In genomic region chr1:156356875-156357534, GRCh38 we compare ENCODE assay signal across 8 cellular contexts. TPM values are rescaled to one million over a fixed set of nuclear protein-coding genes. Genes with fewer than 3 reads are reported as not detected.
DNase-seq lines count a peak whose midpoint lies in the region; ATAC-seq and TF ChIP-seq lines count a peak whose summit lies in the region.

No MANE protein-coding gene starts in this region.

- H3K36me3 ChIP-seq in colonic mucosa: no peaks in the 10 kb centered on the region
- no peaks in the 10 kb centered on the region for H3K36me3 ChIP-seq in mesendoderm (ENCODE audit: control insufficient read depth, insufficient read depth, low read length)

- H3K79me2 ChIP-seq in mesendoderm (ENCODE audit: control insufficient read depth, insufficient read depth, low read length): no peaks in the 10 kb centered on the region

- intact Hi-C loops in colonic mucosa (cut with DNase I): no loop called here

- H2BK120ac ChIP-seq in mesendoderm (ENCODE audit: low read depth, low read length): no peak overlapping the region

- H4K5ac ChIP-seq in mesendoderm (ENCODE audit: low read length): no peak overlapping the region

- H3K27me3 ChIP-seq in colonic mucosa (no peaks in the 10 kb centered on the region), mesendoderm (ENCODE audit: insufficient read depth, low read length, poor library complexity) (no peaks in the 10 kb centered on the region)

- H2BK15ac ChIP-seq in mesendoderm (replicated peaks; ENCODE audit: low read depth): no peak overlapping the region

- H3K4me2 ChIP-seq in mesendoderm (ENCODE audit: low read length): peak overlapping the region; percentile 54

- no peak overlapping the region for H3K4me3 ChIP-seq in colonic mucosa
- no peak overlapping the region for H3K4me3 ChIP-seq in mesendoderm (ENCODE audit: low read length)

- H3K4me1 Mint-ChIP-seq in stimulated activated naive B cell treated with anti-CD40 and anti-IgM and Interleukin-4, amounts not matched to agents 10 μg/mL and 1 μg/mL and 100 μg/mL, for 72 hours: peaks cover 6% of the 10 kb centered on the region in 2 donors

- H3K27me3 Mint-ChIP-seq in stimulated activated naive B cell treated with anti-CD40 and anti-IgM and Interleukin-4, amounts not matched to agents 10 μg/mL and 1 μg/mL and 100 μg/mL, for 72 hours: peaks cover 25 to 42% of the 10 kb centered on the region in 2 donors

- no peaks in the 10 kb centered on the region for H3K79me1 ChIP-seq in mesendoderm (ENCODE audit: low read length)

- no peak overlapping the region for H2AK5ac ChIP-seq in mesendoderm (ENCODE audit: low read length)

- DNase-seq in Ammon's horn (ENCODE audit: low spot score) (peak; percentile 60), NCI-H187 treated with DMSO at 0.1 percent for 48 hours (lab: John Stamatoyannopoulos, UW) (peak; percentile 53), colonic mucosa (peak; percentile 75), mesendoderm (peak; percentile 95)
- peak; percentile 47 for DNase-seq in activated CD4-positive, alpha-beta T cell treated with anti-CD3 and anti-CD28 coated beads for 1 hour
- DNase-seq in stimulated activated naive B cell treated with anti-CD40 and anti-IgM and Interleukin-4, amounts not matched to agents 10 μg/mL and 1 μg/mL and 100 μg/mL, for 72 hours: peak; percentile 43

- H3K4me1 ChIP-seq in colonic mucosa: no peaks in the 10 kb centered on the region
- peaks cover 2% of the 10 kb centered on the region for H3K4me1 ChIP-seq in mesendoderm (ENCODE audit: control insufficient read depth, low read depth, low read length)

- no CpG with 5 or more reads among the region's 22 CpGs for WGBS in mesendoderm (ENCODE audit: extremely low coverage, insufficient coverage, low lambda C conversion rate)

- ATAC-seq in GM21526 (IDR thresholded peaks at IDR 0.05; ENCODE audit: low FRiP score, unreplicated experiment) (peak; percentile 55), GM21717 (IDR thresholded peaks at IDR 0.05; ENCODE audit: unreplicated experiment) (no peak)
- peak; percentile 93 to 97 for ATAC-seq in stimulated activated naive B cell treated with anti-CD40 and anti-IgM and Interleukin-4, amounts not matched to agents 10 μg/mL and 1 μg/mL and 100 μg/mL, for 72 hours (replicated peaks)

- H3K27ac Mint-ChIP-seq in stimulated activated naive B cell treated with anti-CD40 and anti-IgM and Interleukin-4, amounts not matched to agents 10 μg/mL and 1 μg/mL and 100 μg/mL, for 72 hours: no peak overlapping the region

- no peak overlapping the region for H3K18ac ChIP-seq in mesendoderm (ENCODE audit: low read length)

- no peaks in the 10 kb centered on the region for H3K9me3 Mint-ChIP-seq in stimulated activated naive B cell treated with anti-CD40 and anti-IgM and Interleukin-4, amounts not matched to agents 10 μg/mL and 1 μg/mL and 100 μg/mL, for 72 hours

- peak overlapping the region; percentile 55 for H3K23ac ChIP-seq in mesendoderm (ENCODE audit: low read length)

- H3K9ac ChIP-seq in colonic mucosa (ENCODE audit: low read depth in 2 of 2, low read length in 2 of 2) (no peak overlapping the region), mesendoderm (ENCODE audit: low read length) (peak overlapping the region; percentile 52)

- peak; percentile 60 for TF ChIP-seq CTCF in colonic mucosa (IDR thresholded peaks at IDR 0.05)

- H2BK5ac ChIP-seq in mesendoderm (ENCODE audit: low read length): no peak overlapping the region

- no peak overlapping the region for H3K27ac ChIP-seq in colonic mucosa
- no peak overlapping the region for H3K27ac ChIP-seq in mesendoderm (ENCODE audit: low read depth, low read length)

- H4K8ac ChIP-seq in mesendoderm (ENCODE audit: low read depth, low read length): no peak overlapping the region

- H3K56ac ChIP-seq in mesendoderm (ENCODE audit: low read length): peak overlapping the region; percentile 66

- no peaks in the 10 kb centered on the region for H3K9me3 ChIP-seq in colonic mucosa

- no peak overlapping the region for H3K4ac ChIP-seq in mesendoderm (ENCODE audit: low read depth, low read length)

- H3K36me3 Mint-ChIP-seq in stimulated activated naive B cell treated with anti-CD40 and anti-IgM and Interleukin-4, amounts not matched to agents 10 μg/mL and 1 μg/mL and 100 μg/mL, for 72 hours: no peaks in the 10 kb centered on the region

- no peak overlapping the region for H3K4me3 Mint-ChIP-seq in stimulated activated naive B cell treated with anti-CD40 and anti-IgM and Interleukin-4, amounts not matched to agents 10 μg/mL and 1 μg/mL and 100 μg/mL, for 72 hours

RNA-seq across cellular contexts. Expression of gene RHBG, which starts 12.0 kb away (rescaled TPM):
- total RNA-seq in colonic mucosa: under 1 TPM in 1 of 2 donors, not detected in 1; 0.12 TPM
- polyA plus RNA-seq in mesendoderm (2013, experiment 1 of 2): 0.88 TPM
- polyA plus RNA-seq in mesendoderm (2013, experiment 2 of 2): 0.97 TPM

RNA-seq across cellular contexts. Expression of gene TSACC, which starts 18.7 kb away (rescaled TPM):
- total RNA-seq in colonic mucosa: not detected
- polyA plus RNA-seq in mesendoderm (2013, experiment 1 of 2): 3.5 TPM
- 4.0 TPM for polyA plus RNA-seq in mesendoderm (2013, experiment 2 of 2)

RNA-seq across cellular contexts. Expression of gene CCT3, which starts 18.9 kb away (rescaled TPM):
- total RNA-seq in colonic mucosa: 100 to 1,000 TPM; 125 to 294 TPM
- polyA plus RNA-seq in mesendoderm (2013, experiment 1 of 2): 373 TPM
- 377 TPM for polyA plus RNA-seq in mesendoderm (2013, experiment 2 of 2)

RNA-seq across cellular contexts. Expression of gene VHLL, which starts 57.9 kb away (rescaled TPM):
- total RNA-seq in colonic mucosa: not detected
- polyA plus RNA-seq in mesendoderm (2013, experiment 1 of 2): not detected
- polyA plus RNA-seq in mesendoderm (2013, experiment 2 of 2): not detected

Comparison
In these comparisons a context has a peak if more than half of its experiments do, and no peak if none do; other contexts are left out.
1. DNase-seq: peak in every context shown above with its lines; median percentile 95 in mesendoderm; 75 in colonic mucosa; 60 in Ammon's horn; 53 in NCI-H187 treated with DMSO at 0.1 percent for 48 hours; 47 in activated CD4-positive, alpha-beta T cell treated with anti-CD3 and anti-CD28 coated beads for 1 hour; 43 in stimulated activated naive B cell treated with anti-CD40 and anti-IgM and Interleukin-4, amounts not matched to agents 10 μg/mL and 1 μg/mL and 100 μg/mL, for 72 hours.